1 cellular context compared by ENCODE assay signal in genomic region chr17:75904749-75905521, GRCh38.
TF ChIP-seq lines count a peak whose summit lies in the region.

TSS of gene MRPL38 (minus strand) at chr17:75904884. CDS start at chr17:75904875, 9 bp downstream.

TF ChIP-seq in HepG2, 621 proteins besides CTCF, POLR2A, EP300 and RAD21 (continued from another document and continues in another):
- TF ChIP-seq ZNF138 (CRISPR knock-in tag; IDR thresholded peaks at IDR 0.05; ENCODE audit: low read depth) (peak; percentile 14; the same call in 1 of the 2 replicates), ZNF766 (CRISPR knock-in tag; IDR thresholded peaks at IDR 0.05; ENCODE audit: borderline replicate concordance) (peak; percentile 87), KAT2B (IDR thresholded peaks at IDR 0.05; ENCODE audit: borderline replicate concordance, low read depth, low read length) (no peak), TOE1 (CRISPR knock-in tag; IDR thresholded peaks at IDR 0.05) (peak; percentile 91), YEATS4 (CRISPR knock-in tag; IDR thresholded peaks at IDR 0.05; ENCODE audit: borderline replicate concordance) (peak; percentile 93), ZNF407 (CRISPR knock-in tag; IDR thresholded peaks at IDR 0.05; ENCODE audit: not compliant biosample characterization) (peak; percentile 97), POLR2G (IDR thresholded peaks at IDR 0.05; ENCODE audit: low read depth, low read length) (peak; percentile 87), CREB1 (IDR thresholded peaks at IDR 0.05) (peak; percentile 48; the same call in 1 of the 2 replicates), CREB1 (CRISPR knock-in tag; IDR thresholded peaks at IDR 0.05) (no peak), ZBTB34 (CRISPR knock-in tag; IDR thresholded peaks at IDR 0.05) (peak; percentile 84; the same call in 1 of the 2 replicates), POLR2AphosphoS2 (IDR thresholded peaks at IDR 0.05; ENCODE audit: low read depth, low read length) (no peak), HNRNPK (IDR thresholded peaks at IDR 0.05; ENCODE audit: low read depth, low read length, poor library complexity, severe bottlenecking) (peak; percentile 87), ETV6 (CRISPR knock-in tag; conservative IDR thresholded peaks at IDR 0.05) (peak; percentile 95), ZNF354B (CRISPR knock-in tag; IDR thresholded peaks at IDR 0.05) (0 out of 2 replicates have a peak, but pooled peaks have one; percentile 41), ZNF552 (CRISPR knock-in tag; IDR thresholded peaks at IDR 0.05; ENCODE audit: borderline replicate concordance) (peak; percentile 73; the same call in 1 of the 2 replicates), E2F5 (CRISPR knock-in tag; conservative IDR thresholded peaks at IDR 0.05) (peak; percentile 70), FIP1L1 (IDR thresholded peaks at IDR 0.05; ENCODE audit: borderline replicate concordance, insufficient read depth, low read depth, low read length) (no peak), IRX3 (CRISPR knock-in tag; IDR thresholded peaks at IDR 0.05; ENCODE audit: borderline replicate concordance, low read depth) (peak; percentile 92; the same call in 1 of the 2 replicates), PAX8 (CRISPR knock-in tag; IDR thresholded peaks at IDR 0.05; ENCODE audit: borderline replicate concordance) (0 out of 2 replicates have a peak, but pooled peaks have one; percentile 48), AGO1 (IDR thresholded peaks at IDR 0.05; ENCODE audit: low read depth, low read length, poor library complexity, severe bottlenecking) (peak; percentile 73), SRSF4 (IDR thresholded peaks at IDR 0.05; ENCODE audit: low read depth, low read length, poor library complexity, severe bottlenecking) (no peak), ZNF335 (CRISPR knock-in tag; IDR thresholded peaks at IDR 0.05) (peak; percentile 99), SKI (IDR thresholded peaks at IDR 0.05; ENCODE audit: partially characterized antibody) (peak; percentile 98), ETV5 (CRISPR knock-in tag; IDR thresholded peaks at IDR 0.05; ENCODE audit: borderline replicate concordance) (peak; percentile 100), YEATS2 (CRISPR knock-in tag; IDR thresholded peaks at IDR 0.05; ENCODE audit: borderline replicate concordance) (peak; percentile 95), CBX2 (IDR thresholded peaks at IDR 0.05; ENCODE audit: low read depth, low read length) (no peak), CBX2 (CRISPR knock-in tag; IDR thresholded peaks at IDR 0.05; ENCODE audit: low read depth) (no peak), ATRX (CRISPR knock-in tag; IDR thresholded peaks at IDR 0.05; ENCODE audit: borderline replicate concordance) (no peak), TMF1 (CRISPR knock-in tag; IDR thresholded peaks at IDR 0.05; ENCODE audit: low read depth) (peak; percentile 81; the same call in 1 of the 2 replicates), TAF1 (CRISPR knock-in tag; IDR thresholded peaks at IDR 0.05) (peak; percentile 92), MEIS1 (CRISPR knock-in tag; IDR thresholded peaks at IDR 0.05; ENCODE audit: borderline replicate concordance) (no peak; the same call in 1 of the 2 replicates), ZNF737 (CRISPR knock-in tag; IDR thresholded peaks at IDR 0.05; ENCODE audit: borderline replicate concordance) (no peak), MNT (IDR thresholded peaks at IDR 0.05) (peak; percentile 47), EZH2 (conservative IDR thresholded peaks at IDR 0.05; ENCODE audit: low read depth, low read length) (no peak), RFX5 (IDR thresholded peaks at IDR 0.05; ENCODE audit: low read depth, low read length) (peak; percentile 49; the same call in 1 of the 2 replicates), ATF4 (CRISPR knock-in tag; IDR thresholded peaks at IDR 0.05) (peak in 1 of 2 experiments; percentile 68; a peak in 2 of 4 replicates), MYPOP (CRISPR knock-in tag; IDR thresholded peaks at IDR 0.05) (peak; percentile 94), KLF16 (CRISPR knock-in tag; IDR thresholded peaks at IDR 0.05) (peak in 1 of 2 experiments; percentile 100; a peak in 2 of 4 replicates), CEBPB (IDR thresholded peaks at IDR 0.05; ENCODE audit: borderline replicate concordance, low read depth, low read length) (no peak), RFXAP (CRISPR knock-in tag; IDR thresholded peaks at IDR 0.05; ENCODE audit: borderline replicate concordance) (peak; percentile 91; the same call in 1 of the 2 replicates), FOXO1 (CRISPR knock-in tag; IDR thresholded peaks at IDR 0.05) (peak; percentile 73), MXD4 (CRISPR knock-in tag; IDR thresholded peaks at IDR 0.05) (peak; percentile 93; the same call in 1 of the 2 replicates), KAT7 (CRISPR knock-in tag; IDR thresholded peaks at IDR 0.05; ENCODE audit: borderline replicate concordance) (peak; percentile 92), NFATC3 (CRISPR knock-in tag; IDR thresholded peaks at IDR 0.05) (peak; percentile 77; the same call in 1 of the 2 replicates)
- TF ChIP-seq, protein P1, sequence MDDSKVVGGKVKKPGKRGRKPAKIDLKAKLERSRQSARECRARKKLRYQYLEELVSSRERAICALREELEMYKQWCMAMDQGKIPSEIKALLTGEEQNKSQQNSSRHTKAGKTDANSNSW (CRISPR knock-in tag; IDR thresholded peaks at IDR 0.05; ENCODE audit: borderline replicate concordance): no peak
- TF ChIP-seq, protein P2, sequence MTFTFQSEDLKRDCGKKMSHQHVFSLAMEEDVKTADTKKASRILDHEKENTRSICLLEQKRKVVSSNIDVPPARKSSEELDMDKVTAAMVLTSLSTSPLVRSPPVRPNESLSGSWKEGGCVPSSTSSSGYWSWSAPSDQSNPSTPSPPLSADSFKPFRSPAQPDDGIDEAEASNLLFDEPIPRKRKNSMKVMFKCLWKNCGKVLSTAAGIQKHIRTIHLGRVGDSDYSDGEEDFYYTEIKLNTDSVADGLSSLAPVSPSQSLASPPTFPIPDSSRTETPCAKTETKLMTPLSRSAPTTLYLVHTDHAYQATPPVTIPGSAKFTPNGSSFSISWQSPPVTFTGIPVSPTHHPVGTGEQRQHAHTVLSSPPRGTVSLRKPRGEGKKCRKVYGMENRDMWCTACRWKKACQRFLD (CRISPR knock-in tag; IDR thresholded peaks at IDR 0.05; ENCODE audit: borderline replicate concordance): peak; percentile 60; the same call in 1 of the 2 replicates
- TF ChIP-seq, protein P3, sequence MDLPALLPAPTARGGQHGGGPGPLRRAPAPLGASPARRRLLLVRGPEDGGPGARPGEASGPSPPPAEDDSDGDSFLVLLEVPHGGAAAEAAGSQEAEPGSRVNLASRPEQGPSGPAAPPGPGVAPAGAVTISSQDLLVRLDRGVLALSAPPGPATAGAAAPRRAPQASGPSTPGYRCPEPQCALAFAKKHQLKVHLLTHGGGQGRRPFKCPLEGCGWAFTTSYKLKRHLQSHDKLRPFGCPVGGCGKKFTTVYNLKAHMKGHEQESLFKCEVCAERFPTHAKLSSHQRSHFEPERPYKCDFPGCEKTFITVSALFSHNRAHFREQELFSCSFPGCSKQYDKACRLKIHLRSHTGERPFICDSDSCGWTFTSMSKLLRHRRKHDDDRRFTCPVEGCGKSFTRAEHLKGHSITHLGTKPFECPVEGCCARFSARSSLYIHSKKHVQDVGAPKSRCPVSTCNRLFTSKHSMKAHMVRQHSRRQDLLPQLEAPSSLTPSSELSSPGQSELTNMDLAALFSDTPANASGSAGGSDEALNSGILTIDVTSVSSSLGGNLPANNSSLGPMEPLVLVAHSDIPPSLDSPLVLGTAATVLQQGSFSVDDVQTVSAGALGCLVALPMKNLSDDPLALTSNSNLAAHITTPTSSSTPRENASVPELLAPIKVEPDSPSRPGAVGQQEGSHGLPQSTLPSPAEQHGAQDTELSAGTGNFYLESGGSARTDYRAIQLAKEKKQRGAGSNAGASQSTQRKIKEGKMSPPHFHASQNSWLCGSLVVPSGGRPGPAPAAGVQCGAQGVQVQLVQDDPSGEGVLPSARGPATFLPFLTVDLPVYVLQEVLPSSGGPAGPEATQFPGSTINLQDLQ (CRISPR knock-in tag; IDR thresholded peaks at IDR 0.05): peak; percentile 62; the same call in 1 of the 2 replicates
